In genomic region chr7:104679085-104679484, GRCh38 we compare ENCODE assay signal across 31 cellular contexts.
"Had no signal": no experiment of that assay in that cellular context is flagged by ENCODE, and none has a peak within 500 bp of the region (broad histone marks: within the 10 kb centered on the region; RNA-seq: fewer than 3 reads in every experiment).

No MANE protein-coding gene starts in this region.

- H3K4me3 ChIP-seq: coronary artery, dorsolateral prefrontal cortex, esophagus muscularis mucosa, gastroesophageal sphincter, heart right ventricle, hepatocyte had no signal

- H3K4me2 ChIP-seq: hepatocyte had no signal

- H3K9me3 ChIP-seq: esophagus muscularis mucosa, gastroesophageal sphincter, heart right ventricle had no signal

- ATAC-seq: activated CD4-positive, alpha-beta T cell treated with anti-CD3 and anti-CD28 coated beads for 36 hours; activated T-cell treated with anti-CD3 and anti-CD28 coated beads, Interleukin-2, amount 50 U/mL, for 72 hours; activated T-helper 17 cell treated with anti-CD3 and anti-CD28 coated beads, Interleukin-2, amount 50 U/mL, for 72 hours; gastroesophageal sphincter; heart right ventricle; T-helper 17 cell had no signal

- H3K79me2 ChIP-seq: hepatocyte had no signal

- H3K27ac Mint-ChIP-seq: activated CD4-positive, alpha-beta memory T cell treated with anti-CD3 and anti-CD28 coated beads for 36 hours; activated CD4-positive, alpha-beta T cell treated with anti-CD3 and anti-CD28 coated beads for 36 hours; activated CD4-positive, alpha-beta T cell treated with anti-CD3 and anti-CD28 coated beads, Interleukin-2, amount 10 ng/mL, durations not matched to agents 24 days and 14 days; activated naive CD8-positive, alpha-beta T cell; activated T-cell treated with anti-CD3 and anti-CD28 coated beads, Interleukin-2, amount 50 U/mL, for 24 hours; activated T-cell treated with anti-CD3 and anti-CD28 coated beads, Interleukin-2, amount 50 U/mL, for 72 hours; activated T-helper 17 cell treated with anti-CD3 and anti-CD28 coated beads, Interleukin-2, amount 50 U/mL, for 72 hours; dendritic cell treated with granulocyte-macrophage colony-stimulating factor and Interleukin-4, amounts not matched to agents 40 ng/mL and 50 ng/mL, for 4 days; T-helper 17 cell; T-helper 2 cell treated with Interferon-gamma antibody and Interleukin-4, amounts not matched to agents 5 μg/mL and 100 μg/mL, for 36 hours had no signal

- H3K4me1 ChIP-seq: esophagus muscularis mucosa, gastroesophageal sphincter, heart right ventricle had no signal

- H3K4me1 Mint-ChIP-seq: activated CD4-positive, alpha-beta T cell treated with anti-CD3 and anti-CD28 coated beads for 36 hours; activated CD4-positive, alpha-beta T cell treated with anti-CD3 and anti-CD28 coated beads, Interleukin-2, amount 10 ng/mL, durations not matched to agents 24 days and 14 days; activated T-helper 17 cell treated with anti-CD3 and anti-CD28 coated beads, Interleukin-2, amount 50 U/mL, for 72 hours; central memory CD8-positive, alpha-beta T cell; T-helper 17 cell had no signal

- H3K27me3 Mint-ChIP-seq: dendritic cell treated with granulocyte-macrophage colony-stimulating factor and Interleukin-4, amounts not matched to agents 40 ng/mL and 50 ng/mL, for 4 days had no signal

- H3K4me3 Mint-ChIP-seq: activated CD4-positive, alpha-beta memory T cell treated with anti-CD3 and anti-CD28 coated beads for 36 hours; activated CD4-positive, alpha-beta T cell treated with anti-CD3 and anti-CD28 coated beads for 36 hours; activated CD4-positive, alpha-beta T cell treated with anti-CD3 and anti-CD28 coated beads, Interleukin-2, amount 10 ng/mL, durations not matched to agents 24 days and 14 days; activated naive CD8-positive, alpha-beta T cell; activated T-cell treated with anti-CD3 and anti-CD28 coated beads, Interleukin-2, amount 50 U/mL, for 24 hours; activated T-cell treated with anti-CD3 and anti-CD28 coated beads, Interleukin-2, amount 50 U/mL, for 72 hours; activated T-helper 17 cell treated with anti-CD3 and anti-CD28 coated beads, Interleukin-2, amount 50 U/mL, for 72 hours; central memory CD8-positive, alpha-beta T cell; dendritic cell treated with granulocyte-macrophage colony-stimulating factor and Interleukin-4, amounts not matched to agents 40 ng/mL and 50 ng/mL, for 4 days; T-helper 17 cell; T-helper 2 cell treated with Interferon-gamma antibody and Interleukin-4, amounts not matched to agents 5 μg/mL and 100 μg/mL, for 36 hours had no signal

- H2AFZ ChIP-seq: hepatocyte had no signal

- H3K36me3 Mint-ChIP-seq: activated CD4-positive, alpha-beta memory T cell treated with anti-CD3 and anti-CD28 coated beads for 36 hours; activated naive CD8-positive, alpha-beta T cell had no signal

- H3K27ac ChIP-seq: brain microvascular endothelial cell, coronary artery, dorsolateral prefrontal cortex, esophagus muscularis mucosa, gastroesophageal sphincter, heart right ventricle, hepatocyte had no signal

- H3K9me3 Mint-ChIP-seq: activated CD4-positive, alpha-beta memory T cell treated with anti-CD3 and anti-CD28 coated beads for 36 hours; activated CD4-positive, alpha-beta T cell treated with anti-CD3 and anti-CD28 coated beads, Interleukin-2, amount 10 ng/mL, durations not matched to agents 24 days and 14 days; activated T-cell treated with anti-CD3 and anti-CD28 coated beads, Interleukin-2, amount 50 U/mL, for 24 hours; activated T-cell treated with anti-CD3 and anti-CD28 coated beads, Interleukin-2, amount 50 U/mL, for 72 hours; activated T-helper 17 cell treated with anti-CD3 and anti-CD28 coated beads, Interleukin-2, amount 50 U/mL, for 72 hours; central memory CD8-positive, alpha-beta T cell; dendritic cell treated with granulocyte-macrophage colony-stimulating factor and Interleukin-4, amounts not matched to agents 40 ng/mL and 50 ng/mL, for 4 days; T-helper 2 cell treated with Interferon-gamma antibody and Interleukin-4, amounts not matched to agents 5 μg/mL and 100 μg/mL, for 36 hours had no signal

- H3K36me3 ChIP-seq: brain microvascular endothelial cell, esophagus muscularis mucosa, gastroesophageal sphincter, heart right ventricle had no signal

- DNase-seq: activated CD4-positive, alpha-beta memory T cell treated with anti-CD3 and anti-CD28 coated beads for 36 hours; activated CD4-positive, alpha-beta T cell treated with anti-CD3 and anti-CD28 coated beads for 36 hours; activated CD4-positive, alpha-beta T cell treated with anti-CD3 and anti-CD28 coated beads, Interleukin-2, amount 10 ng/mL, durations not matched to agents 24 days and 14 days; activated CD4-positive, CD25-positive, alpha-beta regulatory T cell; activated CD4-positive, CD25-positive, alpha-beta regulatory T cell treated with anti-CD3 and anti-CD28 coated beads, Interleukin-2, amount 50 U/mL, for 72 hours; activated CD8-positive, alpha-beta memory T cell treated with anti-CD3 and anti-CD28 coated beads, Interleukin-2, amount 50 U/mL, for 48 hours; activated effector memory CD4-positive, alpha-beta T cell treated with Interleukin-2 at 50 U/mL for 16 hours; activated gamma-delta T cell treated with Interleukin-2 at 50 U/mL for 16 hours; activated naive CD4-positive, alpha-beta T cell treated with anti-CD3 and anti-CD28 coated beads, Interleukin-2, amount 50 U/mL, for 16 hours; activated naive CD4-positive, alpha-beta T cell treated with Interleukin-2 at 50 U/mL for 16 hours; activated T-cell treated with anti-CD3 and anti-CD28 coated beads for 4 hours; activated T-cell treated with anti-CD3 and anti-CD28 coated beads, Interleukin-2, amount 50 U/mL, for 24 hours; activated T-cell treated with anti-CD3 and anti-CD28 coated beads, Interleukin-2, amount 50 U/mL, for 72 hours; amniotic stem cell; anterior cingulate cortex; brain microvascular endothelial cell; dorsolateral prefrontal cortex; effector memory CD4-positive, alpha-beta T cell; foreskin melanocyte; heart right ventricle; T-helper 17 cell; T1000 had no signal

- H3K27me3 ChIP-seq: brain microvascular endothelial cell, hepatocyte had no signal
